ENCODE assay signal across 1 cellular context in the genomic region with DNA sequence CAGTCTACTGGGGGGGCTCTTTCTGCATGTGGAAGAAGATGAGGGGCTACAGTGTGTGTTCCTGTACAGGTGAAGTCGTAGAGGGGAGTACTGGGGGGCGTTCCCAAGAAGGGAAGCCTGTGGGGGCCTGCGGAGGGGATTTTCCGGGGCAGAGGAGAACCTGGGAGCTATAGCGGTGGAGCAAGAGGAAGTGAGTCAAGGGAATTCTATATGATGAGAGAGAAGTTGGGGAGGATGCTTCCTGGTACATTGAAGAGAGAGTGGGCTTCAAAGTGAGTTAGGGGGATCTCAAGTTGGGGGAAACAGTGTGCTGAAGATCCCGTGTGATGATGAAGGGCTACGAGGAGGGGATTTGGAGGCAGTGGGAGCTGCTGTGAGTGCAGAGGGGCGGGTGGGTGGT.
TF ChIP-seq lines count a peak whose summit lies in the region.

No MANE protein-coding gene starts in this region.

TF ChIP-seq in WTC11, 78 proteins besides CTCF, POLR2A, EP300 and RAD21 (continued from another document):
- TF ChIP-seq AFF4 (CRISPR knock-in tag; IDR thresholded peaks at IDR 0.05; ENCODE audit: borderline replicate concordance) (no peak), FOXP1 (CRISPR knock-in tag; IDR thresholded peaks at IDR 0.05; ENCODE audit: borderline replicate concordance) (no peak), MYBL2 (CRISPR knock-in tag; IDR thresholded peaks at IDR 0.05) (no peak), ZNF532 (CRISPR knock-in tag; IDR thresholded peaks at IDR 0.05; ENCODE audit: borderline replicate concordance) (no peak), USF1 (CRISPR knock-in tag; IDR thresholded peaks at IDR 0.05) (no peak), GRHL2 (CRISPR knock-in tag; IDR thresholded peaks at IDR 0.05; ENCODE audit: insufficient replicate concordance, severe bottlenecking) (no peak), PRRX2 (CRISPR knock-in tag; IDR thresholded peaks at IDR 0.05) (no peak), KAT7 (CRISPR knock-in tag; IDR thresholded peaks at IDR 0.05; ENCODE audit: borderline replicate concordance) (no peak), OVOL2 (CRISPR knock-in tag; IDR thresholded peaks at IDR 0.05; ENCODE audit: borderline replicate concordance) (no peak), SOX15 (CRISPR knock-in tag; IDR thresholded peaks at IDR 0.05) (no peak), SMAD4 (CRISPR knock-in tag; IDR thresholded peaks at IDR 0.05) (no peak), ZNF416 (CRISPR knock-in tag; IDR thresholded peaks at IDR 0.05) (no peak), MAX (CRISPR knock-in tag; IDR thresholded peaks at IDR 0.05) (no peak), RORB (CRISPR knock-in tag; IDR thresholded peaks at IDR 0.05) (no peak)
